In genomic region chr7:44032031-44032430, GRCh38 we compare ENCODE assay signal across 13 cellular contexts. TPM values are rescaled to one million over a fixed set of nuclear protein-coding genes. Genes with fewer than 3 reads are reported as not detected.
DNase-seq lines count a peak whose midpoint lies in the region; ATAC-seq and TF ChIP-seq lines count a peak whose summit lies in the region.
"Not testable (repeated sequence)": the region's sequence is repeated elsewhere in the genome, so short reads cannot be mapped to it uniquely, and the experiment has no call there.
"Had no signal": no experiment of that assay in that cellular context is flagged by ENCODE, and none has a peak within 500 bp of the region (broad histone marks: within the 10 kb centered on the region; RNA-seq: fewer than 3 reads in every experiment).

No MANE protein-coding gene starts in this region.

- not testable (repeated sequence) for H3K9me3 ChIP-seq in endodermal cell (ENCODE audit: control insufficient read depth, low read length); upper lobe of right lung

- H3K4me1 Mint-ChIP-seq in activated CD8-positive, alpha-beta memory T cell treated with anti-CD3 and anti-CD28 coated beads, Interleukin-2, amount 10 ng/mL, durations not matched to agents 7 days and 5 days; endodermal cell: not testable (repeated sequence)

- not testable (repeated sequence) for H3K36me3 Mint-ChIP-seq in activated CD8-positive, alpha-beta memory T cell treated with anti-CD3 and anti-CD28 coated beads, Interleukin-2, amount 10 ng/mL, durations not matched to agents 7 days and 5 days; endodermal cell (ENCODE audit: low read depth)

- H3K4me1 ChIP-seq in endodermal cell (ENCODE audit: control insufficient read depth, insufficient read depth, low read length); upper lobe of right lung: not testable (repeated sequence)

- H3K9ac ChIP-seq in endodermal cell (ENCODE audit: extremely low read depth, low read length, poor library complexity, severe bottlenecking) = not testable (repeated sequence)

- ATAC-seq in activated CD8-positive, alpha-beta memory T cell treated with anti-CD3 and anti-CD28 coated beads, Interleukin-2, amount 10 ng/mL, durations not matched to agents 7 days and 5 days; upper lobe of right lung: not testable (repeated sequence)

- 93% methylated on average over 4 of the region's 6 CpGs; no CpG with 5 or more reads in 1 of the 2 experiments for WGBS in endodermal cell (ENCODE audit: insufficient coverage in 1 of 2, insufficient read length in 1 of 2), 2 experiments

- intact Hi-C loops in upper lobe of right lung (cut with DNase I) = not testable (repeated sequence)

- CTCF ChIA-PET in activated CD8-positive, alpha-beta memory T cell treated with anti-CD3 and anti-CD28 coated beads, Interleukin-2, amount 10 ng/mL, durations not matched to agents 7 days and 5 days (lab: Charles Lee) = not testable (repeated sequence)

- H3K4me3 Mint-ChIP-seq in activated CD8-positive, alpha-beta memory T cell treated with anti-CD3 and anti-CD28 coated beads, Interleukin-2, amount 10 ng/mL, durations not matched to agents 7 days and 5 days; endodermal cell: not testable (repeated sequence)

- H3K27ac ChIP-seq in endodermal cell (ENCODE audit: low read depth, low read length); upper lobe of right lung: not testable (repeated sequence)

- not testable (repeated sequence) for H3K36me3 ChIP-seq in endodermal cell (ENCODE audit: control insufficient read depth, insufficient read depth, low read length); upper lobe of right lung

- DNase-seq in activated CD8-positive, alpha-beta memory T cell treated with anti-CD3 and anti-CD28 coated beads, Interleukin-2, amount 10 ng/mL, durations not matched to agents 7 days and 5 days = not testable (repeated sequence)
- DNase-seq in endodermal cell (peak; percentile 10), islet precursor cell (peak; percentile 7), upper lobe of right lung (peak; percentile 51)

- H3K4me3 ChIP-seq in endodermal cell (ENCODE audit: low read length); upper lobe of right lung: not testable (repeated sequence)

- not testable (repeated sequence) for H3K27me3 Mint-ChIP-seq in activated CD8-positive, alpha-beta memory T cell treated with anti-CD3 and anti-CD28 coated beads, Interleukin-2, amount 10 ng/mL, durations not matched to agents 7 days and 5 days; endodermal cell (ENCODE audit: insufficient read depth)

- H3K9me3 Mint-ChIP-seq in activated CD8-positive, alpha-beta memory T cell treated with anti-CD3 and anti-CD28 coated beads, Interleukin-2, amount 10 ng/mL, durations not matched to agents 7 days and 5 days (ENCODE audit: low read depth); endodermal cell: not testable (repeated sequence)

- not testable (repeated sequence) for TF ChIP-seq CTCF in endodermal cell (conservative IDR thresholded peaks at IDR 0.05); upper lobe of right lung (IDR thresholded peaks at IDR 0.05)

- H3K27ac Mint-ChIP-seq in activated CD8-positive, alpha-beta memory T cell treated with anti-CD3 and anti-CD28 coated beads, Interleukin-2, amount 10 ng/mL, durations not matched to agents 7 days and 5 days = peak overlapping the region; percentile 46
- not testable (repeated sequence) for H3K27ac Mint-ChIP-seq in endodermal cell

- not testable (repeated sequence) for H3K27me3 ChIP-seq in endodermal cell (ENCODE audit: control insufficient read depth, insufficient read depth, low read length, poor library complexity, severe bottlenecking); upper lobe of right lung

RNA-seq across cellular contexts. Expression of gene DBNL, which starts 12.5 kb away (rescaled TPM):
- total RNA-seq in activated CD8-positive, alpha-beta memory T cell treated with anti-CD3 and anti-CD28 coated beads, Interleukin-2, amount 10 ng/mL, durations not matched to agents 7 days and 5 days = 100 to 1,000 TPM; 148 to 153 TPM
- total RNA-seq in endodermal cell (10 to 100 TPM; 47.0 to 50.9 TPM), upper lobe of right lung (93.7 TPM)
- 49.2 TPM for polyA plus RNA-seq in endodermal cell (2013, experiment 1 of 2)
- polyA plus RNA-seq in endodermal cell (2013, experiment 2 of 2) = 46.7 TPM

RNA-seq across cellular contexts. Expression of gene PGAM2, which starts 33.3 kb away (rescaled TPM):
- under 1 TPM in 1 of 2 experiments, not detected in 1; 0.58 TPM for total RNA-seq in activated CD8-positive, alpha-beta memory T cell treated with anti-CD3 and anti-CD28 coated beads, Interleukin-2, amount 10 ng/mL, durations not matched to agents 7 days and 5 days
- total RNA-seq in endodermal cell = 1 to 10 TPM; 1.2 to 1.3 TPM
- 4.3 TPM for polyA plus RNA-seq in endodermal cell (2013, experiment 1 of 2)
- 4.4 TPM for polyA plus RNA-seq in endodermal cell (2013, experiment 2 of 2)
- total RNA-seq in upper lobe of right lung = 1.1 TPM
- total RNA-seq: A673, Daoy, GM12878 had no signal
- polyA plus RNA-seq: AG04450; CD14-positive monocyte; CD4-positive, alpha-beta memory T cell; CD4-positive, CD25-positive, alpha-beta regulatory T cell; CD8-positive, alpha-beta memory T cell; GM12878 had no signal

RNA-seq across cellular contexts. Expression of gene SPDYE1, which starts 34.3 kb away (rescaled TPM):
- total RNA-seq in activated CD8-positive, alpha-beta memory T cell treated with anti-CD3 and anti-CD28 coated beads, Interleukin-2, amount 10 ng/mL, durations not matched to agents 7 days and 5 days = under 1 TPM in 1 of 2 experiments, not detected in 1; 0.20 TPM
- under 1 TPM in 1 of 2 donors, not detected in 1; 0.15 TPM for total RNA-seq in endodermal cell
- not detected for polyA plus RNA-seq in endodermal cell (2013, experiment 1 of 2)
- polyA plus RNA-seq in endodermal cell (2013, experiment 2 of 2) = not detected
- not detected for total RNA-seq in upper lobe of right lung
- total RNA-seq: A673; CD4-positive, CD25-positive, alpha-beta regulatory T cell; CD8-positive, alpha-beta memory T cell; Daoy; G401 had no signal
- polyA plus RNA-seq: AG04450, CD14-positive monocyte had no signal

RNA-seq across cellular contexts. Expression of gene POLM, which starts 50.3 kb away (rescaled TPM):
- total RNA-seq in activated CD8-positive, alpha-beta memory T cell treated with anti-CD3 and anti-CD28 coated beads, Interleukin-2, amount 10 ng/mL, durations not matched to agents 7 days and 5 days = 10 to 100 TPM; 41.8 to 41.9 TPM
- total RNA-seq in endodermal cell (10 to 100 TPM; 23.6 to 27.0 TPM), upper lobe of right lung (26.8 TPM)
- polyA plus RNA-seq in endodermal cell (2013, experiment 1 of 2) = 17.6 TPM
- 16.5 TPM for polyA plus RNA-seq in endodermal cell (2013, experiment 2 of 2)
